Comparison of ENCODE assay signal across 8 cellular contexts in the genomic region with DNA sequence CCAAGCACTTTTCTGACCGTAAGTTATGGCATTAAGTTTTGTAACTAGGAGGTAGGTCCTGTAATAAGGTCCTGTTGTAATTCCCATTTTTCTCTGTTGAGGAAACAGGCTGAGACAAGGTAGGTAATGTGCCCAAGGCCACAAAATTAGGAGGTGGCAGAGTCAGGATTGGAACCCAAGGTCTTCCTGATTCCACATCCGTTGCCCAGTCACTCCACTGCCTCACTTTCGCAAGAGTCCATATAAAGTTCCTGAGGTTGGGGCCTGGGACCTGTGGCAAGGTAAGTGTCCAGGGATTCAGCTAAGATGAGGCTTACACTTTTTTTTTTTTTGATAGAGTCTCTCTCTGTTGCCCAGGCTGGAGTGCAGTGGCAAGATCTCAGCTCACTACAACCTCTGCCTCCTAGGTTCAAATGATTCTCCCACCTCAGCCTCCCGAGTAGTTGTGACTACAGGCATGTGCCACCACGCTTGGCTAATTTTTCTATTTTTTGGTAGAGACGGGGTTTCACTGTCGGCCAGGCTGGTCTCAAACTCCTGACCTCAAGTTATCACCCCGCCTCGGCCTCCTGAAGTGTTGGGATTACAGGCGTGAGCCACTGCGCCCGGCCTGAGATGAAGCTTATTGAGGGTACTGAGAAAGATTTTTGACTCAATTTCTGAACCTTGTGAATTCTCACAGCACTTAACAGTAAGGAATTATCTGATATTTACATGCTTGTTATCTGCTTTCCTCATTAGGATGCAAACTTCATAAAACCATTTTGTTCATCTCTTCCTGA. TPM values are rescaled to one million over a fixed set of nuclear protein-coding genes. Genes with fewer than 3 reads are reported as not detected.
A peak's percentile ranks its signal among the peaks of the same experiment; 100 is the strongest.
DNase-seq lines count a peak whose midpoint lies in the region; ATAC-seq and TF ChIP-seq lines count a peak whose summit lies in the region.

No MANE protein-coding gene starts in this region.

- 85% methylated on average over 12 of the region's 12 CpGs for WGBS in right cardiac atrium

- peaks cover 18 to 27% of the 10 kb centered on the region in 2 experiments for H3K4me1 ChIP-seq in HCT116 (ENCODE audit: control insufficient read depth in 1 of 2, insufficient read depth in 2 of 2, low read length in 2 of 2)
- H3K4me1 ChIP-seq in right cardiac atrium (ENCODE audit: control insufficient read depth, insufficient read depth, low read length): peaks cover 4% of the 10 kb centered on the region

- no peak overlapping the region for H2AFZ ChIP-seq in HCT116 (ENCODE audit: low read depth, low read length, poor library complexity, severe bottlenecking)

- H3K4me3 Mint-ChIP-seq in stimulated activated effector memory CD8-positive, alpha-beta T cell treated with anti-CD3 and anti-CD28 coated beads, Interleukin-12 subunit alpha, Interleukin-12 subunit beta, amount 100 ng/mL, for 72 hours: peak overlapping the region; percentile 70

- RAD21 ChIA-PET in HCT116 (lab: Charles Lee; ENCODE audit: low non-redundant PET in 1 of 2, low total read pairs in 2 of 2, uncharacterized antibody in 2 of 2, unreplicated experiment in 2 of 2): no interaction called here

- TF ChIP-seq POLR2A in HCT116 (IDR thresholded peaks at IDR 0.05; ENCODE audit: borderline replicate concordance, extremely low read depth, insufficient read depth, insufficient read length): no peak

- POLR2A ChIA-PET in HCT116 (lab: Charles Lee): interaction anchor here (0.9 kb wide), 1 partner anchor 12 kb away, joined by 3 read pairs; no protein-coding TSS in a partner anchor

- no peak for TF ChIP-seq RAD21 in HCT116 (IDR thresholded peaks at IDR 0.05; ENCODE audit: low read depth)

- H3K9me2 ChIP-seq in HCT116 (ENCODE audit: insufficient read depth): no peaks in the 10 kb centered on the region

- no peaks in the 10 kb centered on the region for H3K27me3 ChIP-seq in HCT116 (ENCODE audit: insufficient read depth, low read length)
- no peaks in the 10 kb centered on the region for H3K27me3 ChIP-seq in right cardiac atrium (ENCODE audit: control insufficient read depth, insufficient read depth)

- CTCF ChIA-PET in HCT116 (lab: Charles Lee): interaction anchor here (0.6 to 1.0 kb wide), 4 partner anchors 60 to 808 kb away, joined by 3 to 4 read pairs (median 3); no protein-coding TSS in a partner anchor

- H3K4me3 ChIP-seq in HCT116 (replicated peaks in 1 of 2; ENCODE audit: low read depth in 1 of 2, low read length in 2 of 2): peak overlapping the region; percentile 59 to 72
- no peak overlapping the region for H3K4me3 ChIP-seq in right cardiac atrium (ENCODE audit: low read length)

- H3K36me3 ChIP-seq in HCT116 (ENCODE audit: control insufficient read depth in 1 of 2, insufficient read depth in 2 of 2, low read length in 2 of 2): no peaks in the 10 kb centered on the region

- H3K27ac Mint-ChIP-seq in stimulated activated effector memory CD8-positive, alpha-beta T cell treated with anti-CD3 and anti-CD28 coated beads, Interleukin-12 subunit alpha, Interleukin-12 subunit beta, amount 100 ng/mL, for 72 hours: peak overlapping the region; percentile 88

- no peak for TF ChIP-seq CTCF in HCT116 (IDR thresholded peaks at IDR 0.05 in 2 of 3, conservative IDR thresholded peaks at IDR 0.05 in 1 of 3; ENCODE audit: borderline replicate concordance in 1 of 3, insufficient read depth in 1 of 3, low read depth in 2 of 3, low read length in 2 of 3)

- H4K20me1 ChIP-seq in HCT116 (ENCODE audit: insufficient read depth): no peaks in the 10 kb centered on the region

- H3K36me3 Mint-ChIP-seq in stimulated activated effector memory CD8-positive, alpha-beta T cell treated with anti-CD3 and anti-CD28 coated beads, Interleukin-12 subunit alpha, Interleukin-12 subunit beta, amount 100 ng/mL, for 72 hours: peaks cover 17% of the 10 kb centered on the region

- DNase-seq in HCT116 (ENCODE audit: low read depth, low spot score): no peak
- peak; percentile 28 to 39 for DNase-seq in activated T-cell treated with anti-CD3 and anti-CD28 coated beads, Interleukin-2, amount 50 U/mL, for 48 hours
- no peak for DNase-seq in right cardiac atrium
- no peak for DNase-seq in stimulated activated effector memory CD8-positive, alpha-beta T cell treated with anti-CD3 and anti-CD28 coated beads, Interleukin-12 subunit alpha, Interleukin-12 subunit beta, amount 100 ng/mL, for 72 hours (ENCODE audit: low spot score in 2 of 2)
- no peak for DNase-seq in DMS79 (lab: John Stamatoyannopoulos, UW)

- ATAC-seq in HCT116 (peak; percentile 12; the same call in 1 of the 2 replicates), right cardiac atrium (no peak), GM19397 (IDR thresholded peaks at IDR 0.05; ENCODE audit: unreplicated experiment) (no peak), GM18868 (IDR thresholded peaks at IDR 0.05; ENCODE audit: unreplicated experiment) (no peak), GM21447 (IDR thresholded peaks at IDR 0.05; ENCODE audit: unreplicated experiment) (no peak)
- ATAC-seq in stimulated activated effector memory CD8-positive, alpha-beta T cell treated with anti-CD3 and anti-CD28 coated beads, Interleukin-12 subunit alpha, Interleukin-12 subunit beta, amount 100 ng/mL, for 72 hours: no peak

- intact Hi-C loops in HCT116 (cut with micrococcal nuclease): loop anchor here (5.0 to 10.0 kb wide), 2 partner anchors 1033 to 1750 kb away; no protein-coding TSS in a partner anchor
- intact Hi-C loops in right cardiac atrium (cut with DNase I): loop anchor here in 1 of 4 donors (10.0 kb wide), 1 partner anchor 1030 kb away; no protein-coding TSS in a partner anchor

- peak overlapping the region; percentile 79 for H3K9ac ChIP-seq in HCT116 (ENCODE audit: low read length)

- TSS peak; percentile 88 for BruUV-seq in HCT116 (replicated peaks; lab: Mats Ljungman, UMichigan)

- H3K9me3 Mint-ChIP-seq in stimulated activated effector memory CD8-positive, alpha-beta T cell treated with anti-CD3 and anti-CD28 coated beads, Interleukin-12 subunit alpha, Interleukin-12 subunit beta, amount 100 ng/mL, for 72 hours: no peaks in the 10 kb centered on the region

- H3K9me3 ChIP-seq in HCT116 (ENCODE audit: control insufficient read depth in 1 of 2, insufficient read depth in 1 of 2, low read depth in 1 of 2, low read length in 2 of 2) (no peaks in the 10 kb centered on the region), right cardiac atrium (ENCODE audit: control insufficient read depth, low read length) (no peaks in the 10 kb centered on the region)

- H3K4me2 ChIP-seq in HCT116 (ENCODE audit: low read length): peak overlapping the region; percentile 99

- H3K4me1 Mint-ChIP-seq in stimulated activated effector memory CD8-positive, alpha-beta T cell treated with anti-CD3 and anti-CD28 coated beads, Interleukin-12 subunit alpha, Interleukin-12 subunit beta, amount 100 ng/mL, for 72 hours: peaks cover 29% of the 10 kb centered on the region

- H3K79me2 ChIP-seq in HCT116 (ENCODE audit: insufficient read depth, low read length): no peaks in the 10 kb centered on the region

- peak overlapping the region; percentile 79 for H3K27ac ChIP-seq in HCT116 (ENCODE audit: low read depth, low read length)
- peak overlapping the region; percentile 91 for H3K27ac ChIP-seq in right cardiac atrium (ENCODE audit: low read length)

TF ChIP-seq in HCT116, 20 proteins besides CTCF, POLR2A, EP300 and RAD21:
- TF ChIP-seq SP1 (IDR thresholded peaks at IDR 0.05; ENCODE audit: low read depth) (no peak), CEBPB (IDR thresholded peaks at IDR 0.05; ENCODE audit: low read depth) (peak; percentile 50; the same call in 1 of the 2 replicates), SRF (IDR thresholded peaks at IDR 0.05; ENCODE audit: low read depth) (no peak), YY1 (IDR thresholded peaks at IDR 0.05; ENCODE audit: extremely low read depth, insufficient replicate concordance, low read depth, low read length) (no peak)
- TF ChIP-seq, protein P1, sequence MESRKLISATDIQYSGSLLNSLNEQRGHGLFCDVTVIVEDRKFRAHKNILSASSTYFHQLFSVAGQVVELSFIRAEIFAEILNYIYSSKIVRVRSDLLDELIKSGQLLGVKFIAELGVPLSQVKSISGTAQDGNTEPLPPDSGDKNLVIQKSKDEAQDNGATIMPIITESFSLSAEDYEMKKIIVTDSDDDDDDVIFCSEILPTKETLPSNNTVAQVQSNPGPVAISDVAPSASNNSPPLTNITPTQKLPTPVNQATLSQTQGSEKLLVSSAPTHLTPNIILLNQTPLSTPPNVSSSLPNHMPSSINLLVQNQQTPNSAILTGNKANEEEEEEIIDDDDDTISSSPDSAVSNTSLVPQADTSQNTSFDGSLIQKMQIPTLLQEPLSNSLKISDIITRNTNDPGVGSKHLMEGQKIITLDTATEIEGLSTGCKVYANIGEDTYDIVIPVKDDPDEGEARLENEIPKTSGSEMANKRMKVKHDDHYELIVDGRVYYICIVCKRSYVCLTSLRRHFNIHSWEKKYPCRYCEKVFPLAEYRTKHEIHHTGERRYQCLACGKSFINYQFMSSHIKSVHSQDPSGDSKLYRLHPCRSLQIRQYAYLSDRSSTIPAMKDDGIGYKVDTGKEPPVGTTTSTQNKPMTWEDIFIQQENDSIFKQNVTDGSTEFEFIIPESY (IDR thresholded peaks at IDR 0.05; ENCODE audit: extremely low read depth, insufficient replicate concordance, low read length): no peak

RNA-seq across cellular contexts. Expression of a gene that starts 20.3 kb away (rescaled TPM):
- 32.6 TPM for total RNA-seq in HCT116 (2021; ENCODE audit: unreplicated experiment)
- polyA plus RNA-seq in HCT116 (2012): 20.6 and 29.2 TPM in 2 replicates
- total RNA-seq in right cardiac atrium: 10 to 100 TPM; 60.8 to 68.1 (median 64.4) TPM
- polyA plus RNA-seq in right cardiac atrium: 32.8 TPM

Comparison
In these comparisons a context has a peak if more than half of its experiments do, and no peak if none do; other contexts are left out.
1. DNase-seq: peak in activated T-cell treated with anti-CD3 and anti-CD28 coated beads, Interleukin-2, amount 50 U/mL, for 48 hours (2 of 2); none in HCT116 (single experiment), right cardiac atrium (0 of 3), stimulated activated effector memory CD8-positive, alpha-beta T cell treated with anti-CD3 and anti-CD28 coated beads, Interleukin-12 subunit alpha, Interleukin-12 subunit beta, amount 100 ng/mL, for 72 hours (0 of 2) and DMS79 (single experiment).